Comparison of ENCODE assay signal across 23 cellular contexts in genomic region chr12:16258963-16259362, GRCh38. TPM values are rescaled to one million over a fixed set of nuclear protein-coding genes. Genes with fewer than 3 reads are reported as not detected.
DNase-seq lines count a peak whose midpoint lies in the region; ATAC-seq and TF ChIP-seq lines count a peak whose summit lies in the region.
"Had no signal": no experiment of that assay in that cellular context is flagged by ENCODE, and none has a peak within 500 bp of the region (broad histone marks: within the 10 kb centered on the region; RNA-seq: fewer than 3 reads in every experiment).

No MANE protein-coding gene starts in this region.

- H2BK5ac ChIP-seq in IMR-90 (ENCODE audit: low read depth, low read length, poor library complexity, severe bottlenecking), result peak overlapping the region; percentile 36

- no peak overlapping the region for H3K4me2 ChIP-seq in IMR-90 (ENCODE audit: low read depth, low read length)
- H3K4me2 ChIP-seq: A549, GM23338 had no signal

- no peaks in the 10 kb centered on the region for H3K36me3 Mint-ChIP-seq in activated T-helper 1 cell treated with anti-CD3 and anti-CD28 coated beads, Interleukin-12 subunit alpha, Interleukin-12 subunit beta, Interleukin-2, Interleukin-4 antibody, amounts not matched to agents 30 ng/mL and 10 ng/mL and 1 ng/mL, durations not matched to agents 14 hours and 24 hours and 36 hours (ENCODE audit: low read depth)

- no peak overlapping the region for H3K14ac ChIP-seq in IMR-90 (replicated peaks; ENCODE audit: low read depth, low read length)

- H3K79me1 ChIP-seq in IMR-90 (ENCODE audit: low read depth in 1 of 2, low read length in 2 of 2), result no peaks in the 10 kb centered on the region

- no peak overlapping the region for H2AK9ac ChIP-seq in IMR-90 (replicated peaks; ENCODE audit: low read depth, low read length, poor library complexity)

- no peak overlapping the region for H3K9ac ChIP-seq in IMR-90 (ENCODE audit: low read depth, low read length)

- WGBS in IMR-90 (ENCODE audit: extremely low coverage in 2 of 2, insufficient read length in 1 of 2), 2 experiments, result no CpG with 5 or more reads among the region's 2 CpGs

- no peak overlapping the region for H3K4ac ChIP-seq in IMR-90 (ENCODE audit: low read depth, low read length)

- peak; percentile 36 for DNase-seq in AG10803 (ENCODE audit: low read depth)
- DNase-seq in IMR-90, result no peak
- peak; percentile 4 for DNase-seq in choroid plexus epithelial cell (ENCODE audit: low read depth)
- DNase-seq in renal cortical epithelial cell (ENCODE audit: low read depth), result peak; percentile 56
- no peak for DNase-seq in activated T-helper 1 cell treated with anti-CD3 and anti-CD28 coated beads, Interleukin-12 subunit alpha, Interleukin-12 subunit beta, Interleukin-2, Interleukin-4 antibody, amounts not matched to agents 30 ng/mL and 10 ng/mL and 1 ng/mL, durations not matched to agents 14 hours and 24 hours and 36 hours (ENCODE audit: low spot score)
- no peak for DNase-seq in midbrain (lab: John Stamatoyannopoulos, UW)
- DNase-seq in DMS153 (lab: John Stamatoyannopoulos, UW), result no peak
- no peak for DNase-seq in NCI-H1048 (lab: John Stamatoyannopoulos, UW)
- DNase-seq: BE2C; Caco-2; CD4-positive, alpha-beta T cell; DMS79 treated with DMSO at 0.1 percent for 48 hours; EL; HCEC 1CT had no signal

- H3K9me3 ChIP-seq in IMR-90 (ENCODE audit: control insufficient read depth, insufficient read depth, low read length), result no peaks in the 10 kb centered on the region
- H3K9me3 ChIP-seq: A549, BE2C had no signal

- H3K4me1 Mint-ChIP-seq in activated T-helper 1 cell treated with anti-CD3 and anti-CD28 coated beads, Interleukin-12 subunit alpha, Interleukin-12 subunit beta, Interleukin-2, Interleukin-4 antibody, amounts not matched to agents 30 ng/mL and 10 ng/mL and 1 ng/mL, durations not matched to agents 14 hours and 24 hours and 36 hours (ENCODE audit: low read depth), result no peaks in the 10 kb centered on the region
- H3K4me1 Mint-ChIP-seq: GM23338 had no signal

- H3K27me3 Mint-ChIP-seq in activated T-helper 1 cell treated with anti-CD3 and anti-CD28 coated beads, Interleukin-12 subunit alpha, Interleukin-12 subunit beta, Interleukin-2, Interleukin-4 antibody, amounts not matched to agents 30 ng/mL and 10 ng/mL and 1 ng/mL, durations not matched to agents 14 hours and 24 hours and 36 hours (ENCODE audit: insufficient read depth), result no peaks in the 10 kb centered on the region
- H3K27me3 Mint-ChIP-seq: CD4-positive, alpha-beta T cell had no signal

- no peak overlapping the region for H2AFZ ChIP-seq in IMR-90 (replicated peaks; ENCODE audit: low read length, poor library complexity)
- H2AFZ ChIP-seq: GM23338 had no signal

- peaks cover 12% of the 10 kb centered on the region for H3K9me3 Mint-ChIP-seq in activated T-helper 1 cell treated with anti-CD3 and anti-CD28 coated beads, Interleukin-12 subunit alpha, Interleukin-12 subunit beta, Interleukin-2, Interleukin-4 antibody, amounts not matched to agents 30 ng/mL and 10 ng/mL and 1 ng/mL, durations not matched to agents 14 hours and 24 hours and 36 hours

- intact Hi-C loops in IMR-90 (cut with micrococcal nuclease), result no loop called here
- intact Hi-C loops in activated T-helper 1 cell treated with anti-CD3 and anti-CD28 coated beads, Interleukin-12 subunit alpha, Interleukin-12 subunit beta, Interleukin-2, Interleukin-4 antibody, amounts not matched to agents 30 ng/mL and 10 ng/mL and 1 ng/mL, durations not matched to agents 14 hours and 24 hours and 36 hours (cut with micrococcal nuclease), result no loop called here

- no peak overlapping the region for H2BK120ac ChIP-seq in IMR-90 (ENCODE audit: low read depth, low read length)

- H3K23ac ChIP-seq in IMR-90 (ENCODE audit: low read depth, low read length), result no peak overlapping the region

- dilution Hi-C loops in IMR-90 (cut with HindIII; ENCODE audit: low sequenced_read_pairs, unreplicated experiment), result no loop called here

- no peak overlapping the region for H4K91ac ChIP-seq in IMR-90 (ENCODE audit: insufficient read depth, low read depth, low read length)

- H2AK5ac ChIP-seq in IMR-90 (ENCODE audit: low read depth, low read length), result no peak overlapping the region

- H3K27ac ChIP-seq in IMR-90 (ENCODE audit: insufficient read depth, low read length), result no peak overlapping the region
- H3K27ac ChIP-seq: 22Rv1, A549, C4-2B, HL-60 had no signal

- ATAC-seq in IMR-90 (ENCODE audit: low read depth), result peak; percentile 63
- ATAC-seq: A549, GM12878, GM23338, K562 had no signal

- peak overlapping the region; percentile 57; the same call in 1 of the 2 replicates for H3K18ac ChIP-seq in IMR-90 (ENCODE audit: low read depth, low read length)

- H2BK15ac ChIP-seq in IMR-90 (ENCODE audit: low read depth, low read length), result no peak overlapping the region

- no peaks in the 10 kb centered on the region for H4K20me1 ChIP-seq in IMR-90 (ENCODE audit: insufficient read depth, low read length)

- H3K4me3 ChIP-seq in AG10803 (ENCODE audit: low read length) (no peak overlapping the region), IMR-90 (ENCODE audit: insufficient read depth, low read depth, low read length) (no peak overlapping the region), choroid plexus epithelial cell (ENCODE audit: low read depth, low read length) (no peak overlapping the region)
- H3K4me3 ChIP-seq: A549, GM12878, GM23338, K562 had no signal

- no peaks in the 10 kb centered on the region for H3K36me3 ChIP-seq in IMR-90 (ENCODE audit: control insufficient read depth, insufficient read depth, low read length)
- H3K36me3 ChIP-seq: BE2C had no signal

- no peak overlapping the region for H3K27ac Mint-ChIP-seq in activated T-helper 1 cell treated with anti-CD3 and anti-CD28 coated beads, Interleukin-12 subunit alpha, Interleukin-12 subunit beta, Interleukin-2, Interleukin-4 antibody, amounts not matched to agents 30 ng/mL and 10 ng/mL and 1 ng/mL, durations not matched to agents 14 hours and 24 hours and 36 hours
- H3K27ac Mint-ChIP-seq: CD4-positive, alpha-beta T cell; GM23338 had no signal

- no peak overlapping the region for H4K5ac ChIP-seq in IMR-90 (ENCODE audit: low read depth, low read length)

- no peak overlapping the region for H3K4me3 Mint-ChIP-seq in activated T-helper 1 cell treated with anti-CD3 and anti-CD28 coated beads, Interleukin-12 subunit alpha, Interleukin-12 subunit beta, Interleukin-2, Interleukin-4 antibody, amounts not matched to agents 30 ng/mL and 10 ng/mL and 1 ng/mL, durations not matched to agents 14 hours and 24 hours and 36 hours
- H3K4me3 Mint-ChIP-seq: CD4-positive, alpha-beta T cell; GM23338 had no signal

- no peaks in the 10 kb centered on the region for H3K4me1 ChIP-seq in IMR-90 (ENCODE audit: control insufficient read depth, insufficient read depth, low read length)
- H3K4me1 ChIP-seq: A549, BE2C, Caco-2 had no signal

- POLR2A ChIA-PET in IMR-90 (lab: Charles Lee; ENCODE audit: unreplicated experiment), result no interaction called here

- H4K8ac ChIP-seq in IMR-90 (ENCODE audit: low read depth in 2 of 2, low read length in 2 of 2), result no peak overlapping the region

- no peaks in the 10 kb centered on the region for H3K9me1 ChIP-seq in IMR-90 (ENCODE audit: insufficient read depth, low read length)

- no TSS peak for BruUV-seq in IMR-90 (replicated peaks; lab: Mats Ljungman, UMichigan)

- no peak for TF ChIP-seq RAD21 in IMR-90 (IDR thresholded peaks at IDR 0.05; ENCODE audit: low read length)

- in situ Hi-C loops in IMR-90 (cut with MboI; ENCODE audit: low sequenced_read_pairs), result no loop called here

- no peak for TF ChIP-seq POLR2A in IMR-90 (IDR thresholded peaks at IDR 0.05; ENCODE audit: low read depth, low read length)

- H3K56ac ChIP-seq in IMR-90 (ENCODE audit: extremely low read depth, insufficient read depth, low read length), result no peak overlapping the region

- CTCF ChIA-PET in IMR-90 (lab: Yijun Ruan, JAX), result no interaction called here

- TF ChIP-seq CTCF in AG10803 (conservative IDR thresholded peaks at IDR 0.05; ENCODE audit: low read length) (no peak), IMR-90 (conservative IDR thresholded peaks at IDR 0.05; ENCODE audit: low read depth, low read length) (no peak), choroid plexus epithelial cell (conservative IDR thresholded peaks at IDR 0.05; ENCODE audit: low read depth, low read length) (no peak)

- no peak overlapping the region for H2BK20ac ChIP-seq in IMR-90 (ENCODE audit: low read depth, low read length)

- H3K27me3 ChIP-seq in IMR-90 (ENCODE audit: control insufficient read depth, insufficient read depth, low read length), result no peaks in the 10 kb centered on the region
- H3K27me3 ChIP-seq: BE2C had no signal

TF ChIP-seq in IMR-90, 13 proteins besides CTCF, POLR2A, EP300 and RAD21 (continues in another document):
- TF ChIP-seq MAFK (IDR thresholded peaks at IDR 0.05; ENCODE audit: low read depth, low read length) (no peak), FOS (IDR thresholded peaks at IDR 0.05; ENCODE audit: low read depth, low read length) (no peak), RCOR1 (IDR thresholded peaks at IDR 0.05; ENCODE audit: insufficient replicate concordance, low read length) (no peak), ELK1 (IDR thresholded peaks at IDR 0.05; ENCODE audit: borderline replicate concordance, low read depth, low read length) (no peak), CHD1 (IDR thresholded peaks at IDR 0.05; ENCODE audit: low read depth, low read length) (no peak), MXI1 (IDR thresholded peaks at IDR 0.05; ENCODE audit: borderline replicate concordance, low read depth, low read length) (no peak), SMC3 (IDR thresholded peaks at IDR 0.05; ENCODE audit: low read depth, low read length) (no peak), CEBPB (IDR thresholded peaks at IDR 0.05; ENCODE audit: low read depth, low read length) (no peak), MAZ (IDR thresholded peaks at IDR 0.05; ENCODE audit: borderline replicate concordance, low read depth, low read length) (no peak), NFE2L2 (IDR thresholded peaks at IDR 0.05; ENCODE audit: low read depth, low read length) (no peak)

RNA-seq across cellular contexts. Expression of gene SLC15A5, which starts 18.5 kb away (rescaled TPM):
- total RNA-seq in IMR-90 (2012; rRNA removed) (not detected in 2 replicates), renal cortical epithelial cell (not detected in 2 replicates)
- polyA plus RNA-seq in IMR-90 (2012; rRNA removed), result not detected in 2 replicates
- 0.02 TPM in 1 of 2 replicates, not detected in the other for polyA plus RNA-seq in IMR-90 (2012; cell fraction: cytosol; rRNA removed)
- not detected in 2 replicates for polyA plus RNA-seq in IMR-90 (2012; cell fraction: nucleus; rRNA removed; ENCODE audit: low replicate concordance)
- not detected in 2 replicates for total RNA-seq in activated T-helper 1 cell treated with anti-CD3 and anti-CD28 coated beads, Interleukin-12 subunit alpha, Interleukin-12 subunit beta, Interleukin-2, Interleukin-4 antibody, amounts not matched to agents 30 ng/mL and 10 ng/mL and 1 ng/mL, durations not matched to agents 14 hours and 24 hours and 36 hours
- total RNA-seq: Caco-2; CD4-positive, alpha-beta T cell; G401; GM12878; GM23338; HT1080; K562 had no signal
- polyA plus RNA-seq: A549, GM12878, GM23338, K562 had no signal

Comparison
In these comparisons a context has a peak if more than half of its experiments do, and no peak if none do; other contexts are left out.
1. DNase-seq: peak in AG10803 (single experiment), choroid plexus epithelial cell (single experiment) and renal cortical epithelial cell (single experiment); none in IMR-90 (single experiment), activated T-helper 1 cell treated with anti-CD3 and anti-CD28 coated beads, Interleukin-12 subunit alpha, Interleukin-12 subunit beta, Interleukin-2, Interleukin-4 antibody, amounts not matched to agents 30 ng/mL and 10 ng/mL and 1 ng/mL, durations not matched to agents 14 hours and 24 hours and 36 hours (single experiment), midbrain (single experiment), DMS153 (single experiment) and NCI-H1048 (single experiment).